ENCODE assay signal across 1 cellular context in genomic region chr6:28816339-28816908, GRCh38.
TF ChIP-seq lines count a peak whose summit lies in the region.

No MANE protein-coding gene starts in this region.

TF ChIP-seq in K562, 482 proteins besides CTCF, POLR2A, EP300 and RAD21 (continued from another document):
- TF ChIP-seq AFF4 (CRISPR knock-in tag; IDR thresholded peaks at IDR 0.05), result 0 out of 2 replicates have a peak, but pooled peaks have one; percentile 62
- TF ChIP-seq MCM7 (IDR thresholded peaks at IDR 0.05), result no peak
- TF ChIP-seq KAT7 (CRISPR knock-in tag; IDR thresholded peaks at IDR 0.05; ENCODE audit: borderline replicate concordance), result 0 out of 2 replicates have a peak, but pooled peaks have one; percentile 33
- peak; percentile 16 for TF ChIP-seq SAP30 (IDR thresholded peaks at IDR 0.05; ENCODE audit: borderline replicate concordance, insufficient read depth, low read depth, low read length, poor library complexity, severe bottlenecking)
- TF ChIP-seq UBTF (IDR thresholded peaks at IDR 0.05; ENCODE audit: borderline replicate concordance in 1 of 2, low read depth in 2 of 2, low read length in 2 of 2), result peak in 1 of 2 experiments; percentile 68; a peak in 1 of 4 replicates
- no peak for TF ChIP-seq SPI1 (IDR thresholded peaks at IDR 0.05; ENCODE audit: borderline replicate concordance, low read depth, low read length)
- TF ChIP-seq MLLT1 (IDR thresholded peaks at IDR 0.05), result peak in 1 of 2 experiments; percentile 11; a peak in 1 of 4 replicates
- TF ChIP-seq HNRNPLL (IDR thresholded peaks at IDR 0.05; ENCODE audit: low read depth, low read length, poor library complexity, severe bottlenecking), result peak; percentile 2
- TF ChIP-seq ZNF24 (IDR thresholded peaks at IDR 0.05), result 0 out of 2 replicates have a peak, but pooled peaks have one; percentile 4
- 0 out of 2 replicates have a peak, but pooled peaks have one; percentile 10 for TF ChIP-seq HDAC2 (IDR thresholded peaks at IDR 0.05)
- TF ChIP-seq SMARCA4 (IDR thresholded peaks at IDR 0.05), result 0 out of 2 replicates have a peak, but pooled peaks have one; percentile 10
- TF ChIP-seq BDP1 (IDR thresholded peaks at IDR 0.05; ENCODE audit: insufficient read depth, insufficient read length), result no peak
- TF ChIP-seq GATA2 (CRISPR knock-in tag; IDR thresholded peaks at IDR 0.05), result peak; percentile 34; the same call in 1 of the 2 replicates
- TF ChIP-seq PKNOX1 (IDR thresholded peaks at IDR 0.05), result peak; percentile 63
- TF ChIP-seq FUS (optimal IDR thresholded peaks at IDR 0.05; ENCODE audit: low read depth, low read length), result no peak
- peak; percentile 35; the same call in 1 of the 2 replicates for TF ChIP-seq ZBTB1 (CRISPR knock-in tag; IDR thresholded peaks at IDR 0.05; ENCODE audit: borderline replicate concordance, low read depth)
